6 cellular contexts compared by ENCODE assay signal in the genomic region with DNA sequence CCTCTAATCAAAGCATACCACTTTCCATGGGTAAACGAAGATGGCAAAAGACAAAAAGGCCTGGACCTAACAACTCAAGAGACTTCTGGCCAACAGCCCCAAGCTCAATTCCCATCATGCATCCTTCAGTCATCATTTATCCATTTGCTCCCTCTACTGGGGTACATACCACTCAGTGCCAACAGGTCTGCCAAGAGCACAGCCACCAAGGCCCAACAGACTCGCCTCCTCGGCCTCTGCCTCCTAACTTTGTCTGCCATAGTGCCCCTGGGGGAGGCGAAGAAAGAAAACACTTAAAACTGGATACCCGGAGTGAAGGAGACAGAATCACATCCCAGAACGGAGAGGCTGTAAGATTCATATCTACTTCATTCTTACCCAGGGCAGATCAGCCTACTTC. TPM values are rescaled to one million over a fixed set of nuclear protein-coding genes. Genes with fewer than 3 reads are reported as not detected.
DNase-seq lines count a peak whose midpoint lies in the region; ATAC-seq, FAIRE-seq and TF ChIP-seq lines count a peak whose summit lies in the region.

No MANE protein-coding gene starts in this region.

- H3K36me3 ChIP-seq in HUES6 (ENCODE audit: control insufficient read depth, insufficient read depth, low read length) (peaks cover 49% of the 10 kb centered on the region), astrocyte (ENCODE audit: insufficient read depth, low read length) (peaks cover 45% of the 10 kb centered on the region)

- no peak overlapping the region for H2AFZ ChIP-seq in astrocyte (ENCODE audit: low read depth, low read length)

- peaks cover 47% of the 10 kb centered on the region for H3K79me2 ChIP-seq in astrocyte (ENCODE audit: insufficient read depth, low read length)

- H4K20me1 ChIP-seq in astrocyte (ENCODE audit: insufficient read depth, low read length), result peaks cover 54% of the 10 kb centered on the region

- TF ChIP-seq CTCF in astrocyte (IDR thresholded peaks at IDR 0.05; ENCODE audit: insufficient read depth, low read depth, low read length), result no peak

- peak overlapping the region; percentile 63 for H3K27ac Mint-ChIP-seq in astrocyte (ENCODE audit: unreplicated experiment)

- peaks cover 25% of the 10 kb centered on the region for H3K36me3 Mint-ChIP-seq in astrocyte (ENCODE audit: low read depth, unreplicated experiment)

- peaks cover 14% of the 10 kb centered on the region for H3K4me1 Mint-ChIP-seq in astrocyte (ENCODE audit: low read depth, unreplicated experiment)

- DNase-seq in AG08395 (ENCODE audit: low spot score) (peak; percentile 48), astrocyte (ENCODE audit: low read depth) (no peak), myocyte (ENCODE audit: low read depth) (peak; percentile 44), left colon (no peak), germinal center (ENCODE audit: low spot score) (no peak)

- H3K4me3 ChIP-seq in HUES6 (ENCODE audit: low read depth, low read length) (peak overlapping the region; percentile 78), astrocyte (ENCODE audit: insufficient read depth, low read depth, low read length) (peak overlapping the region; percentile 78)

- no peak for ATAC-seq in left colon

- peak overlapping the region; percentile 93 for H3K4me3 Mint-ChIP-seq in astrocyte (ENCODE audit: unreplicated experiment)

- H3K9me3 Mint-ChIP-seq in astrocyte (ENCODE audit: unreplicated experiment), result no peaks in the 10 kb centered on the region

- H3K27me3 Mint-ChIP-seq in astrocyte (ENCODE audit: low read depth, unreplicated experiment), result no peaks in the 10 kb centered on the region

- H3K27ac ChIP-seq in HUES6 (ENCODE audit: low read depth, low read length) (0 out of 2 replicates have a peak overlapping the region, but pooled peaks have one; percentile 93), astrocyte (ENCODE audit: low read depth, low read length) (peak overlapping the region; percentile 83)

- H3K4me2 ChIP-seq in astrocyte (ENCODE audit: low read length), result peak overlapping the region; percentile 91

- peaks cover 6% of the 10 kb centered on the region for H3K4me1 ChIP-seq in HUES6 (ENCODE audit: control insufficient read depth, insufficient read depth, low read length)
- H3K4me1 ChIP-seq in astrocyte (ENCODE audit: insufficient read depth, low read length), result peaks cover 18% of the 10 kb centered on the region

- H3K27me3 ChIP-seq in HUES6 (ENCODE audit: control insufficient read depth, insufficient read depth, low read length) (no peaks in the 10 kb centered on the region), astrocyte (ENCODE audit: insufficient read depth, low read length) (no peaks in the 10 kb centered on the region)

- H3K9me3 ChIP-seq in HUES6 (ENCODE audit: control insufficient read depth, insufficient read depth, low read depth, low read length), result no peaks in the 10 kb centered on the region
- no peaks in the 10 kb centered on the region for H3K9me3 ChIP-seq in astrocyte (ENCODE audit: insufficient read depth, low read depth, low read length)

- FAIRE-seq in astrocyte (lab: Jason Lieb, UNC), result no peak

- H3K9ac ChIP-seq in HUES6 (ENCODE audit: low read length) (peak overlapping the region; percentile 92), astrocyte (ENCODE audit: low read length) (peak overlapping the region; percentile 91)

- intact Hi-C loops in left colon (cut with DNase I, micrococcal nuclease), result no loop called here

RNA-seq across cellular contexts. Expression of a gene that starts 1.1 kb away (rescaled TPM):
- total RNA-seq in astrocyte (282 and 293 TPM in 2 replicates), myocyte (104 and 157 TPM in 2 replicates), left colon (100 to 1,000 TPM; 107 to 138 TPM)
- polyA plus RNA-seq in myocyte (2012), result 159 TPM

RNA-seq across cellular contexts. Expression of a gene that starts 11.7 kb away (rescaled TPM):
- total RNA-seq in astrocyte (22.4 and 24.0 TPM in 2 replicates), myocyte (21.2 and 22.0 TPM in 2 replicates), left colon (10 to 100 TPM; 20.7 to 24.1 TPM)
- 43.4 TPM for polyA plus RNA-seq in myocyte (2012)

RNA-seq across cellular contexts. Expression of a gene that starts 25.2 kb away (rescaled TPM):
- total RNA-seq in astrocyte (8.7 and 11.7 TPM in 2 replicates), myocyte (19.0 and 19.3 TPM in 2 replicates), left colon (10 to 100 TPM; 43.0 to 59.9 TPM)
- polyA plus RNA-seq in myocyte (2012), result 11.8 TPM

RNA-seq across cellular contexts. Expression of a gene that starts 28.8 kb away (rescaled TPM):
- total RNA-seq in astrocyte (21.4 and 22.2 TPM in 2 replicates), myocyte (4.1 and 10.3 TPM in 2 replicates), left colon (10 to 100 TPM; 16.1 to 26.1 TPM)
- 31.7 TPM for polyA plus RNA-seq in myocyte (2012)

RNA-seq across cellular contexts. Expression of a gene that starts 37.3 kb away (rescaled TPM):
- total RNA-seq in astrocyte, result 88.3 and 88.6 TPM in 2 replicates
- 42.4 and 53.9 TPM in 2 replicates for total RNA-seq in myocyte
- 74.7 TPM for polyA plus RNA-seq in myocyte (2012)
- 10 to 100 TPM; 65.1 to 72.8 TPM for total RNA-seq in left colon

Comparison
In these comparisons a context has a peak if more than half of its experiments do, and no peak if none do; other contexts are left out.
1. DNase-seq: peak in AG08395 (single experiment) and myocyte (single experiment); none in astrocyte (single experiment), left colon (0 of 2) and germinal center (single experiment).